1 cellular context compared by ENCODE assay signal in genomic region chr14:20343092-20343854, GRCh38.
TF ChIP-seq lines count a peak whose summit lies in the region.

PARP2 (plus strand) TSS chr14:20343635; CDS start chr14:20343642, 7 bp downstream.

TF ChIP-seq in HepG2, 621 proteins besides CTCF, POLR2A, EP300 and RAD21 (continued from another document and continues in another):
- TF ChIP-seq SIX1 (CRISPR knock-in tag; IDR thresholded peaks at IDR 0.05; ENCODE audit: borderline replicate concordance) (no peak), TAF15 (IDR thresholded peaks at IDR 0.05; ENCODE audit: low read depth, low read length, poor library complexity, severe bottlenecking) (no peak), ELF4 (CRISPR knock-in tag; IDR thresholded peaks at IDR 0.05; ENCODE audit: borderline replicate concordance) (no peak), SNAI1 (CRISPR knock-in tag; IDR thresholded peaks at IDR 0.05; ENCODE audit: borderline replicate concordance) (peak; percentile 59; the same call in 1 of the 2 replicates), SP5 (CRISPR knock-in tag; IDR thresholded peaks at IDR 0.05; ENCODE audit: borderline replicate concordance, low read depth) (peak; percentile 41), GTF2F1 (IDR thresholded peaks at IDR 0.05; ENCODE audit: low read length) (peak; percentile 94), ZNF382 (CRISPR knock-in tag; IDR thresholded peaks at IDR 0.05; ENCODE audit: borderline replicate concordance) (no peak), FOXK1 (CRISPR knock-in tag; IDR thresholded peaks at IDR 0.05; ENCODE audit: borderline replicate concordance, low read depth) (peak; percentile 86), ZNF431 (CRISPR knock-in tag; IDR thresholded peaks at IDR 0.05; ENCODE audit: borderline replicate concordance, low read depth) (peak; percentile 83), NCOA1 (CRISPR knock-in tag; IDR thresholded peaks at IDR 0.05) (0 out of 2 replicates have a peak, but pooled peaks have one; percentile 63), ATF6 (CRISPR knock-in tag; conservative IDR thresholded peaks at IDR 0.05) (no peak), ETV6 (CRISPR knock-in tag; conservative IDR thresholded peaks at IDR 0.05) (peak; percentile 84; the same call in 1 of the 2 replicates), ZBTB2 (CRISPR knock-in tag; IDR thresholded peaks at IDR 0.05; ENCODE audit: low read depth) (peak; percentile 90), GATAD1 (CRISPR knock-in tag; IDR thresholded peaks at IDR 0.05) (peak; percentile 97), HDAC6 (IDR thresholded peaks at IDR 0.05; ENCODE audit: low read depth, low read length) (no peak), JUNB (CRISPR knock-in tag; IDR thresholded peaks at IDR 0.05; ENCODE audit: borderline replicate concordance) (no peak; the same call in 1 of the 2 replicates), ZNF644 (CRISPR knock-in tag; IDR thresholded peaks at IDR 0.05; ENCODE audit: low read depth) (no peak; the same call in 1 of the 2 replicates), LCORL (IDR thresholded peaks at IDR 0.05) (no peak), LCORL (CRISPR knock-in tag; IDR thresholded peaks at IDR 0.05) (peak; percentile 89), CCDC6 (CRISPR knock-in tag; IDR thresholded peaks at IDR 0.05) (peak; percentile 96), NFKB2 (CRISPR knock-in tag; IDR thresholded peaks at IDR 0.05; ENCODE audit: borderline replicate concordance) (peak; percentile 91; the same call in 1 of the 2 replicates), SP140L (CRISPR knock-in tag; IDR thresholded peaks at IDR 0.05; ENCODE audit: borderline replicate concordance) (peak; percentile 19; the same call in 1 of the 2 replicates), HNF4G (IDR thresholded peaks at IDR 0.05; ENCODE audit: borderline replicate concordance, low read depth, low read length) (no peak), HNF4G (CRISPR knock-in tag; IDR thresholded peaks at IDR 0.05; ENCODE audit: borderline replicate concordance, low read depth) (peak; percentile 68), PHF8 (CRISPR knock-in tag; IDR thresholded peaks at IDR 0.05) (peak; percentile 81), SRF (IDR thresholded peaks at IDR 0.05; ENCODE audit: low read depth, low read length) (0 out of 2 replicates have a peak, but pooled peaks have one; percentile 36), SIX4 (CRISPR knock-in tag; IDR thresholded peaks at IDR 0.05) (no peak), ZNF207 (IDR thresholded peaks at IDR 0.05; ENCODE audit: borderline replicate concordance) (no peak), ZNF891 (CRISPR knock-in tag; IDR thresholded peaks at IDR 0.05) (peak; percentile 82), RERE (CRISPR knock-in tag; IDR thresholded peaks at IDR 0.05; ENCODE audit: low read depth) (no peak), RFXAP (CRISPR knock-in tag; IDR thresholded peaks at IDR 0.05; ENCODE audit: borderline replicate concordance) (peak; percentile 75)
- TF ChIP-seq, protein P1, sequence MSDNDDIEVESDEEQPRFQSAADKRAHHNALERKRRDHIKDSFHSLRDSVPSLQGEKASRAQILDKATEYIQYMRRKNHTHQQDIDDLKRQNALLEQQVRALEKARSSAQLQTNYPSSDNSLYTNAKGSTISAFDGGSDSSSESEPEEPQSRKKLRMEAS (IDR thresholded peaks at IDR 0.05), result peak; percentile 84
- TF ChIP-seq, protein P2, sequence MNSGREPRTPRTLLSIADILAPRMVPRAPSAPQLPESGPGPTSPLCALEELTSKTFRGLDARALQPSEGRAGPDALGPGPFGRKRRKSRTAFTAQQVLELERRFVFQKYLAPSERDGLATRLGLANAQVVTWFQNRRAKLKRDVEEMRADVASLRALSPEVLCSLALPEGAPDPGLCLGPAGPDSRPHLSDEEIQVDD (CRISPR knock-in tag; IDR thresholded peaks at IDR 0.05; ENCODE audit: borderline replicate concordance), result no peak
- TF ChIP-seq, protein P3, sequence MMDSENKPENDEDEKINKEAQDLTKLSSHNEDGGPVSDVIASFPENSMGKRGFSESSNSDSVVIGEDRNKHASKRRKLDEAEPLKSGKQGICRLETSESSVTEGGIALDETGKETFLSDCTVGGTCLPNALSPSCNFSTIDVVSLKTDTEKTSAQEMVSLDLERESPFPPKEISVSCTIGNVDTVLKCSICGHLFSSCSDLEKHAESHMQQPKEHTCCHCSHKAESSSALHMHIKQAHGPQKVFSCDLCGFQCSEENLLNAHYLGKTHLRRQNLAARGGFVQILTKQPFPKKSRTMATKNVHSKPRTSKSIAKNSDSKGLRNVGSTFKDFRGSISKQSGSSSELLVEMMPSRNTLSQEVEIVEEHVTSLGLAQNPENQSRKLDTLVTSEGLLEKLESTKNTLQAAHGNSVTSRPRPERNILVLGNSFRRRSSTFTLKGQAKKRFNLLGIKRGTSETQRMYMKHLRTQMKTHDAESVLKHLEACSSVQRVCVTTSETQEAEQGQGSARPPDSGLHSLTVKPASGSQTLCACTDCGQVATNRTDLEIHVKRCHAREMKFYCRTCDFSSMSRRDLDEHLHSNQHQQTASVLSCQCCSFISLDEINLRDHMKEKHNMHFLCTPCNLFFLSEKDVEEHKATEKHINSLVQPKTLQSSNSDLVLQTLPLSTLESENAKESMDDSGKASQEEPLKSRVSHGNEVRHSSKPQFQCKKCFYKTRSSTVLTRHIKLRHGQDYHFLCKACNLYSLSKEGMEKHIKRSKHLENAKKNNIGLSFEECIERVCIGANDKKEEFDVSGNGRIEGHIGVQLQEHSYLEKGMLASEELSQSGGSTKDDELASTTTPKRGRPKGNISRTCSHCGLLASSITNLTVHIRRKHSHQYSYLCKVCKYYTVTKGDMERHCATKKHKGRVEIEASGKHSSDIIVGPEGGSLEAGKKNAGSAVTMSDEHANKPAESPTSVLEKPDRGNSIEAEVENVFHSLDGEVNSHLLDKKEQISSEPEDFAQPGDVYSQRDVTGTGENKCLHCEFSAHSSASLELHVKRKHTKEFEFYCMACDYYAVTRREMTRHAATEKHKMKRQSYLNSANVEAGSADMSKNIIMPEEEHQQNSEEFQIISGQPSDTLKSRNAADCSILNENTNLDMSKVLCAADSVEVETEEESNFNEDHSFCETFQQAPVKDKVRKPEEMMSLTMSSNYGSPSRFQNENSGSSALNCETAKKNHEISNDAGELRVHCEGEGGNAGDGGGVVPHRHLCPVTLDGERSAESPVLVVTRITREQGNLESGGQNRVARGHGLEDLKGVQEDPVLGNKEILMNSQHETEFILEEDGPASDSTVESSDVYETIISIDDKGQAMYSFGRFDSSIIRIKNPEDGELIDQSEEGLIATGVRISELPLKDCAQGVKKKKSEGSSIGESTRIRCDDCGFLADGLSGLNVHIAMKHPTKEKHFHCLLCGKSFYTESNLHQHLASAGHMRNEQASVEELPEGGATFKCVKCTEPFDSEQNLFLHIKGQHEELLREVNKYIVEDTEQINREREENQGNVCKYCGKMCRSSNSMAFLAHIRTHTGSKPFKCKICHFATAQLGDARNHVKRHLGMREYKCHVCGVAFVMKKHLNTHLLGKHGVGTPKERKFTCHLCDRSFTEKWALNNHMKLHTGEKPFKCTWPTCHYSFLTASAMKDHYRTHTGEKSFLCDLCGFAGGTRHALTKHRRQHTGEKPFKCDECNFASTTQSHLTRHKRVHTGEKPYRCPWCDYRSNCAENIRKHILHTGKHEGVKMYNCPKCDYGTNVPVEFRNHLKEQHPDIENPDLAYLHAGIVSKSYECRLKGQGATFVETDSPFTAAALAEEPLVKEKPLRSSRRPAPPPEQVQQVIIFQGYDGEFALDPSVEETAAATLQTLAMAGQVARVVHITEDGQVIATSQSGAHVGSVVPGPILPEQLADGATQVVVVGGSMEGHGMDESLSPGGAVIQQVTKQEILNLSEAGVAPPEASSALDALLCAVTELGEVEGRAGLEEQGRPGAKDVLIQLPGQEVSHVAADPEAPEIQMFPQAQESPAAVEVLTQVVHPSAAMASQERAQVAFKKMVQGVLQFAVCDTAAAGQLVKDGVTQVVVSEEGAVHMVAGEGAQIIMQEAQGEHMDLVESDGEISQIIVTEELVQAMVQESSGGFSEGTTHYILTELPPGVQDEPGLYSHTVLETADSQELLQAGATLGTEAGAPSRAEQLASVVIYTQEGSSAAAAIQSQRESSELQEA (CRISPR knock-in tag; IDR thresholded peaks at IDR 0.05; ENCODE audit: not compliant biosample characterization), result no peak
- TF ChIP-seq, protein P4, sequence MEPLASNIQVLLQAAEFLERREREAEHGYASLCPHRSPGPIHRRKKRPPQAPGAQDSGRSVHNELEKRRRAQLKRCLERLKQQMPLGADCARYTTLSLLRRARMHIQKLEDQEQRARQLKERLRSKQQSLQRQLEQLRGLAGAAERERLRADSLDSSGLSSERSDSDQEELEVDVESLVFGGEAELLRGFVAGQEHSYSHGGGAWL (CRISPR knock-in tag; IDR thresholded peaks at IDR 0.05), result peak; percentile 36
